11 cellular contexts compared by ENCODE assay signal in genomic region chrX:141415889-141416288, GRCh38.
"Had no signal": no experiment of that assay in that cellular context is flagged by ENCODE, and none has a peak within 500 bp of the region (broad histone marks: within the 10 kb centered on the region; RNA-seq: fewer than 3 reads in every experiment).

No MANE protein-coding gene starts in this region.

- H3K4me1 ChIP-seq: HAP-1 had no signal

- H3K4me2 ChIP-seq: GM23338 had no signal

- ATAC-seq: GM23338, HCT116 had no signal

- DNase-seq: GM23248, GOT3, H7, H9, HCEC 1CT, HFFc6 had no signal

- H3K27ac ChIP-seq: GM23248 had no signal

- H3K36me3 ChIP-seq: HAP-1 had no signal

- FAIRE-seq: H1, H54 had no signal

- H3K9me3 ChIP-seq: HAP-1 had no signal

- H2AFZ ChIP-seq: GM23248, GM23338 had no signal

- H3K4me3 ChIP-seq: GM23248, GM23338, HAP-1 had no signal

- H3K9ac ChIP-seq: GM23248 had no signal
